1 cellular context compared by ENCODE assay signal in genomic region chr10:27241640-27242472, GRCh38.
TF ChIP-seq lines count a peak whose summit lies in the region.

No MANE protein-coding gene starts in this region.

TF ChIP-seq in GM12878, 131 proteins besides CTCF, POLR2A, EP300 and RAD21 (continued from another document):
- TF ChIP-seq REST (IDR thresholded peaks at IDR 0.05; ENCODE audit: low read depth, low read length) (no peak), POU2F2 (IDR thresholded peaks at IDR 0.05; ENCODE audit: borderline replicate concordance, low read depth, low read length) (peak; percentile 91), RELA (IDR thresholded peaks at IDR 0.05; ENCODE audit: borderline replicate concordance, partially characterized antibody) (peak; percentile 23), IKZF1 (conservative IDR thresholded peaks at IDR 0.05) (peak; percentile 91), TCF12 (IDR thresholded peaks at IDR 0.05; ENCODE audit: low read depth, low read length) (peak; percentile 70), CBX5 (IDR thresholded peaks at IDR 0.05; ENCODE audit: low read depth) (peak; percentile 50; the same call in 1 of the 2 replicates), TCF3 (IDR thresholded peaks at IDR 0.05; ENCODE audit: borderline replicate concordance, insufficient read depth, low read depth, low read length) (peak; percentile 43; the same call in 1 of the 2 replicates), GABPA (IDR thresholded peaks at IDR 0.05; ENCODE audit: low read depth) (peak; percentile 91), NR2C1 (IDR thresholded peaks at IDR 0.05) (peak; percentile 80), ESRRA (IDR thresholded peaks at IDR 0.05; ENCODE audit: low read length) (0 out of 2 replicates have a peak, but pooled peaks have one; percentile 26), EGR1 (IDR thresholded peaks at IDR 0.05; ENCODE audit: borderline replicate concordance in 1 of 2, low read depth in 2 of 2, low read length in 2 of 2) (peak in 1 of 2 experiments; percentile 21; a peak in 1 of 3 replicates), POLR2AphosphoS5 (IDR thresholded peaks at IDR 0.05; ENCODE audit: low read length) (peak; percentile 91), ASH2L (IDR thresholded peaks at IDR 0.05; ENCODE audit: borderline replicate concordance, low read depth) (no peak), HCFC1 (IDR thresholded peaks at IDR 0.05; ENCODE audit: low read length) (peak; percentile 90), CBFB (IDR thresholded peaks at IDR 0.05; ENCODE audit: low read depth) (peak; percentile 71; the same call in 1 of the 2 replicates), YY1 (IDR thresholded peaks at IDR 0.05; ENCODE audit: low read depth, low read length) (peak; percentile 90), PAX5 (IDR thresholded peaks at IDR 0.05; ENCODE audit: borderline replicate concordance, low read depth, low read length) (no peak), SMARCA5 (IDR thresholded peaks at IDR 0.05) (0 out of 2 replicates have a peak, but pooled peaks have one; percentile 25), CREM (IDR thresholded peaks at IDR 0.05; ENCODE audit: low read depth) (peak; percentile 79), NBN (IDR thresholded peaks at IDR 0.05) (peak; percentile 50; the same call in 1 of the 2 replicates), RELB (IDR thresholded peaks at IDR 0.05; ENCODE audit: low read depth) (peak; percentile 13; the same call in 1 of the 2 replicates), TAF1 (IDR thresholded peaks at IDR 0.05; ENCODE audit: borderline replicate concordance, low read depth, low read length) (peak; percentile 92)
- TF ChIP-seq, protein P1, sequence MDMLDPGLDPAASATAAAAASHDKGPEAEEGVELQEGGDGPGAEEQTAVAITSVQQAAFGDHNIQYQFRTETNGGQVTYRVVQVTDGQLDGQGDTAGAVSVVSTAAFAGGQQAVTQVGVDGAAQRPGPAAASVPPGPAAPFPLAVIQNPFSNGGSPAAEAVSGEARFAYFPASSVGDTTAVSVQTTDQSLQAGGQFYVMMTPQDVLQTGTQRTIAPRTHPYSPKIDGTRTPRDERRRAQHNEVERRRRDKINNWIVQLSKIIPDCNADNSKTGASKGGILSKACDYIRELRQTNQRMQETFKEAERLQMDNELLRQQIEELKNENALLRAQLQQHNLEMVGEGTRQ (IDR thresholded peaks at IDR 0.05; ENCODE audit: borderline replicate concordance, low read depth, low read length): no peak
- TF ChIP-seq, protein P2, sequence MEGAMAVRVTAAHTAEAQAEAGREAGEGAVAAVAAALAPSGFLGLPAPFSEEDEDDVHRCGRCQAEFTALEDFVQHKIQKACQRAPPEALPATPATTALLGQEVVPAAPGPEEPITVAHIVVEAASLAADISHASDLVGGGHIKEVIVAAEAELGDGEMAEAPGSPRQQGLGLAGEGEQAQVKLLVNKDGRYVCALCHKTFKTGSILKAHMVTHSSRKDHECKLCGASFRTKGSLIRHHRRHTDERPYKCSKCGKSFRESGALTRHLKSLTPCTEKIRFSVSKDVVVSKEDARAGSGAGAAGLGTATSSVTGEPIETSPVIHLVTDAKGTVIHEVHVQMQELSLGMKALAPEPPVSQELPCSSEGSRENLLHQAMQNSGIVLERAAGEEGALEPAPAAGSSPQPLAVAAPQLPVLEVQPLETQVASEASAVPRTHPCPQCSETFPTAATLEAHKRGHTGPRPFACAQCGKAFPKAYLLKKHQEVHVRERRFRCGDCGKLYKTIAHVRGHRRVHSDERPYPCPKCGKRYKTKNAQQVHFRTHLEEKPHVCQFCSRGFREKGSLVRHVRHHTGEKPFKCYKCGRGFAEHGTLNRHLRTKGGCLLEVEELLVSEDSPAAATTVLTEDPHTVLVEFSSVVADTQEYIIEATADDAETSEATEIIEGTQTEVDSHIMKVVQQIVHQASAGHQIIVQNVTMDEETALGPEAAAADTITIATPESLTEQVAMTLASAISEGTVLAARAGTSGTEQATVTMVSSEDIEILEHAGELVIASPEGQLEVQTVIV (IDR thresholded peaks at IDR 0.05; ENCODE audit: borderline replicate concordance, partially characterized antibody): peak; percentile 69
- TF ChIP-seq, protein P3, sequence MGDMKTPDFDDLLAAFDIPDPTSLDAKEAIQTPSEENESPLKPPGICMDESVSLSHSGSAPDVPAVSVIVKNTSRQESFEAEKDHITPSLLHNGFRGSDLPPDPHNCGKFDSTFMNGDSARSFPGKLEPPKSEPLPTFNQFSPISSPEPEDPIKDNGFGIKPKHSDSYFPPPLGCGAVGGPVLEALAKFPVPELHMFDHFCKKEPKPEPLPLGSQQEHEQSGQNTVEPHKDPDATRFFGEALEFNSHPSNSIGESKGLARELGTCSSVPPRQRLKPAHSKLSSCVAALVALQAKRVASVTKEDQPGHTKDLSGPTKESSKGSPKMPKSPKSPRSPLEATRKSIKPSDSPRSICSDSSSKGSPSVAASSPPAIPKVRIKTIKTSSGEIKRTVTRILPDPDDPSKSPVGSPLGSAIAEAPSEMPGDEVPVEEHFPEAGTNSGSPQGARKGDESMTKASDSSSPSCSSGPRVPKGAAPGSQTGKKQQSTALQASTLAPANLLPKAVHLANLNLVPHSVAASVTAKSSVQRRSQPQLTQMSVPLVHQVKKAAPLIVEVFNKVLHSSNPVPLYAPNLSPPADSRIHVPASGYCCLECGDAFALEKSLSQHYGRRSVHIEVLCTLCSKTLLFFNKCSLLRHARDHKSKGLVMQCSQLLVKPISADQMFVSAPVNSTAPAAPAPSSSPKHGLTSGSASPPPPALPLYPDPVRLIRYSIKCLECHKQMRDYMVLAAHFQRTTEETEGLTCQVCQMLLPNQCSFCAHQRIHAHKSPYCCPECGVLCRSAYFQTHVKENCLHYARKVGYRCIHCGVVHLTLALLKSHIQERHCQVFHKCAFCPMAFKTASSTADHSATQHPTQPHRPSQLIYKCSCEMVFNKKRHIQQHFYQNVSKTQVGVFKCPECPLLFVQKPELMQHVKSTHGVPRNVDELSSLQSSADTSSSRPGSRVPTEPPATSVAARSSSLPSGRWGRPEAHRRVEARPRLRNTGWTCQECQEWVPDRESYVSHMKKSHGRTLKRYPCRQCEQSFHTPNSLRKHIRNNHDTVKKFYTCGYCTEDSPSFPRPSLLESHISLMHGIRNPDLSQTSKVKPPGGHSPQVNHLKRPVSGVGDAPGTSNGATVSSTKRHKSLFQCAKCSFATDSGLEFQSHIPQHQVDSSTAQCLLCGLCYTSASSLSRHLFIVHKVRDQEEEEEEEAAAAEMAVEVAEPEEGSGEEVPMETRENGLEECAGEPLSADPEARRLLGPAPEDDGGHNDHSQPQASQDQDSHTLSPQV (IDR thresholded peaks at IDR 0.05): peak; percentile 81; the same call in 1 of the 2 replicates
